ENCODE assay signal across 8 cellular contexts in genomic region chr1:9589719-9590157, GRCh38. TPM values are rescaled to one million over a fixed set of nuclear protein-coding genes. Genes with fewer than 3 reads are reported as not detected.
DNase-seq lines count a peak whose midpoint lies in the region; ATAC-seq lines count a peak whose summit lies in the region.

No MANE protein-coding gene starts in this region.

- POLR2A ChIA-PET in activated CD4-positive, alpha-beta memory T cell treated with anti-CD3 and anti-CD28 coated beads, Interleukin-2, amount 10 ng/mL, durations not matched to agents 7 days and 5 days (lab: Charles Lee) = interaction anchor here (0.9 to 1.5 kb wide), 5 partner anchors 26 to 126 kb away, joined by 3 to 7 read pairs (median 6); no protein-coding TSS in a partner anchor

- peaks cover 39% of the 10 kb centered on the region for H3K4me1 Mint-ChIP-seq in activated naive CD4-positive, alpha-beta T cell treated with anti-CD3 and anti-CD28 coated beads for 36 hours (ENCODE audit: low read depth)
- H3K4me1 Mint-ChIP-seq in activated CD4-positive, alpha-beta memory T cell treated with anti-CD3 and anti-CD28 coated beads, Interleukin-2, amount 10 ng/mL, durations not matched to agents 7 days and 5 days = peaks cover 35% of the 10 kb centered on the region
- peaks cover 55% of the 10 kb centered on the region for H3K4me1 Mint-ChIP-seq in stimulated activated naive CD8-positive, alpha-beta T cell treated with anti-CD3 and anti-CD28 coated beads, Interleukin-15, amount 100 ng/mL, for 72 hours

- H3K9me3 Mint-ChIP-seq in activated naive CD4-positive, alpha-beta T cell treated with anti-CD3 and anti-CD28 coated beads for 36 hours = no peaks in the 10 kb centered on the region
- H3K9me3 Mint-ChIP-seq in activated CD4-positive, alpha-beta memory T cell treated with anti-CD3 and anti-CD28 coated beads, Interleukin-2, amount 10 ng/mL, durations not matched to agents 7 days and 5 days = no peaks in the 10 kb centered on the region
- H3K9me3 Mint-ChIP-seq in stimulated activated naive CD8-positive, alpha-beta T cell treated with anti-CD3 and anti-CD28 coated beads, Interleukin-15, amount 100 ng/mL, for 72 hours = no peaks in the 10 kb centered on the region

- no peaks in the 10 kb centered on the region for H3K27me3 Mint-ChIP-seq in activated naive CD4-positive, alpha-beta T cell treated with anti-CD3 and anti-CD28 coated beads for 36 hours (ENCODE audit: low read depth)
- no peaks in the 10 kb centered on the region for H3K27me3 Mint-ChIP-seq in activated CD4-positive, alpha-beta memory T cell treated with anti-CD3 and anti-CD28 coated beads, Interleukin-2, amount 10 ng/mL, durations not matched to agents 7 days and 5 days
- H3K27me3 Mint-ChIP-seq in stimulated activated naive CD8-positive, alpha-beta T cell treated with anti-CD3 and anti-CD28 coated beads, Interleukin-15, amount 100 ng/mL, for 72 hours = no peaks in the 10 kb centered on the region

- no peak overlapping the region for H3K27ac Mint-ChIP-seq in activated naive CD4-positive, alpha-beta T cell treated with anti-CD3 and anti-CD28 coated beads for 36 hours
- peak overlapping the region; percentile 67 for H3K27ac Mint-ChIP-seq in activated CD4-positive, alpha-beta memory T cell treated with anti-CD3 and anti-CD28 coated beads, Interleukin-2, amount 10 ng/mL, durations not matched to agents 7 days and 5 days
- H3K27ac Mint-ChIP-seq in stimulated activated naive CD8-positive, alpha-beta T cell treated with anti-CD3 and anti-CD28 coated beads, Interleukin-15, amount 100 ng/mL, for 72 hours = peak overlapping the region; percentile 31 to 94

- ATAC-seq in stimulated activated naive CD8-positive, alpha-beta T cell treated with anti-CD3 and anti-CD28 coated beads, Interleukin-15, amount 100 ng/mL, for 72 hours = no peak
- ATAC-seq in GM21367 (IDR thresholded peaks at IDR 0.05; ENCODE audit: unreplicated experiment) = no peak

- H3K4me3 Mint-ChIP-seq in activated naive CD4-positive, alpha-beta T cell treated with anti-CD3 and anti-CD28 coated beads for 36 hours = peak overlapping the region; percentile 78
- H3K4me3 Mint-ChIP-seq in activated CD4-positive, alpha-beta memory T cell treated with anti-CD3 and anti-CD28 coated beads, Interleukin-2, amount 10 ng/mL, durations not matched to agents 7 days and 5 days = peak overlapping the region; percentile 79
- H3K4me3 Mint-ChIP-seq in stimulated activated naive CD8-positive, alpha-beta T cell treated with anti-CD3 and anti-CD28 coated beads, Interleukin-15, amount 100 ng/mL, for 72 hours = peak overlapping the region; percentile 90

- H3K36me3 Mint-ChIP-seq in activated naive CD4-positive, alpha-beta T cell treated with anti-CD3 and anti-CD28 coated beads for 36 hours (ENCODE audit: low read depth) = peaks cover 2% of the 10 kb centered on the region
- H3K36me3 Mint-ChIP-seq in activated CD4-positive, alpha-beta memory T cell treated with anti-CD3 and anti-CD28 coated beads, Interleukin-2, amount 10 ng/mL, durations not matched to agents 7 days and 5 days (ENCODE audit: low read depth) = no peaks in the 10 kb centered on the region

- H3K4me3 ChIP-seq in iPS-11a (ENCODE audit: low read depth, low read length) = peak overlapping the region; percentile 79

- CTCF ChIA-PET in activated naive CD4-positive, alpha-beta T cell treated with anti-CD3 and anti-CD28 coated beads for 36 hours (lab: Charles Lee) = interaction anchor here (0.6 to 1.3 kb wide), 7 partner anchors 8 to 325 kb away, joined by 3 to 7 read pairs (median 3); partner anchors contain the start of gene CTNNBIP1
- CTCF ChIA-PET in activated CD4-positive, alpha-beta memory T cell treated with anti-CD3 and anti-CD28 coated beads, Interleukin-2, amount 10 ng/mL, durations not matched to agents 7 days and 5 days (lab: Charles Lee) = interaction anchor here (0.7 to 2.2 kb wide), 10 partner anchors 11 to 567 kb away, joined by 3 to 8 read pairs (median 4); no protein-coding TSS in a partner anchor

- DNase-seq in activated naive CD4-positive, alpha-beta T cell treated with anti-CD3 and anti-CD28 coated beads for 36 hours = peak; percentile 18
- DNase-seq in activated naive CD4-positive, alpha-beta T cell treated with Interleukin-2 at 50 U/mL for 16 hours = no peak
- DNase-seq in activated CD4-positive, alpha-beta memory T cell treated with anti-CD3 and anti-CD28 coated beads, Interleukin-2, amount 10 ng/mL, durations not matched to agents 7 days and 5 days = no peak
- no peak for DNase-seq in stimulated activated naive CD8-positive, alpha-beta T cell treated with anti-CD3 and anti-CD28 coated beads, Interleukin-15, amount 100 ng/mL, for 72 hours
- DNase-seq in NCI-H510A treated with DMSO at 0.1 percent for 48 hours (lab: John Stamatoyannopoulos, UW) = no peak
- no peak for DNase-seq in SHP77 treated with DMSO at 0.1 percent for 48 hours (lab: John Stamatoyannopoulos, UW)

- intact Hi-C loops in activated naive CD4-positive, alpha-beta T cell treated with anti-CD3 and anti-CD28 coated beads for 36 hours (cut with micrococcal nuclease) = loop anchor here (1.0 to 5.0 kb wide), 5 partner anchors 52 to 323 kb away; partner anchors contain the start of genes CTNNBIP1 and SLC25A33

RNA-seq across cellular contexts. Expression of gene TMEM201, which starts 1.0 kb away (rescaled TPM):
- total RNA-seq in activated naive CD4-positive, alpha-beta T cell treated with anti-CD3 and anti-CD28 coated beads for 36 hours = 1 to 10 TPM; 9.1 to 9.8 TPM
- total RNA-seq in activated CD4-positive, alpha-beta memory T cell treated with anti-CD3 and anti-CD28 coated beads, Interleukin-2, amount 10 ng/mL, durations not matched to agents 7 days and 5 days = 10 to 100 TPM; 12.4 to 13.4 TPM

RNA-seq across cellular contexts. Expression of gene SLC25A33, which starts 50.5 kb away (rescaled TPM):
- total RNA-seq in activated naive CD4-positive, alpha-beta T cell treated with anti-CD3 and anti-CD28 coated beads for 36 hours = 1 to 10 TPM; 4.7 to 5.2 TPM
- total RNA-seq in activated CD4-positive, alpha-beta memory T cell treated with anti-CD3 and anti-CD28 coated beads, Interleukin-2, amount 10 ng/mL, durations not matched to agents 7 days and 5 days = 1 to 10 TPM; 2.6 to 3.0 TPM
